1 cellular context compared by ENCODE assay signal in genomic region chr17:82346342-82347300, GRCh38.
A peak's percentile ranks its signal among the peaks of the same experiment; 100 is the strongest.
TF ChIP-seq lines count a peak whose summit lies in the region.

No MANE protein-coding gene starts in this region.

TF ChIP-seq in HepG2, 621 proteins besides CTCF, POLR2A, EP300 and RAD21 (continued from another document and continues in another):
- TF ChIP-seq ZNF362 (CRISPR knock-in tag; IDR thresholded peaks at IDR 0.05; ENCODE audit: borderline replicate concordance), result peak; percentile 67; the same call in 1 of the 2 replicates
- TF ChIP-seq RFXANK (CRISPR knock-in tag; IDR thresholded peaks at IDR 0.05), result 0 out of 2 replicates have a peak, but pooled peaks have one; percentile 32
- peak; percentile 76 for TF ChIP-seq ASH2L (IDR thresholded peaks at IDR 0.05; ENCODE audit: insufficient read length, low read depth, low read length)
- no peak for TF ChIP-seq SRF (IDR thresholded peaks at IDR 0.05; ENCODE audit: low read depth, low read length)
- TF ChIP-seq ZNF207 (IDR thresholded peaks at IDR 0.05; ENCODE audit: borderline replicate concordance), result no peak
- no peak for TF ChIP-seq ATF6 (CRISPR knock-in tag; conservative IDR thresholded peaks at IDR 0.05)
- peak; percentile 100 for TF ChIP-seq SOX13 (IDR thresholded peaks at IDR 0.05)
- TF ChIP-seq SOX13 (CRISPR knock-in tag; conservative IDR thresholded peaks at IDR 0.05 in 1 of 2, IDR thresholded peaks at IDR 0.05 in 1 of 2), result peak in 1 of 2 experiments; percentile 100; a peak in 2 of 4 replicates
- TF ChIP-seq ZHX2 (IDR thresholded peaks at IDR 0.05; ENCODE audit: low read depth), result peak; percentile 84
- TF ChIP-seq ZHX2 (CRISPR knock-in tag; IDR thresholded peaks at IDR 0.05; ENCODE audit: borderline replicate concordance), result 0 out of 2 replicates have a peak, but pooled peaks have one; percentile 40
- no peak; the same call in 1 of the 2 replicates for TF ChIP-seq ARNT2 (CRISPR knock-in tag; IDR thresholded peaks at IDR 0.05; ENCODE audit: low read depth)
- no peak for TF ChIP-seq EZH2 (conservative IDR thresholded peaks at IDR 0.05; ENCODE audit: low read depth, low read length)
- TF ChIP-seq SP5 (CRISPR knock-in tag; IDR thresholded peaks at IDR 0.05; ENCODE audit: borderline replicate concordance, low read depth), result peak; percentile 96
- peak; percentile 74; the same call in 1 of the 2 replicates for TF ChIP-seq KLF9 (CRISPR knock-in tag; IDR thresholded peaks at IDR 0.05; ENCODE audit: low read depth)
- TF ChIP-seq ESRRA (CRISPR knock-in tag; IDR thresholded peaks at IDR 0.05; ENCODE audit: low read depth), result peak; percentile 95
- peak; percentile 49; the same call in 1 of the 2 replicates for TF ChIP-seq ZMYM3 (CRISPR knock-in tag; IDR thresholded peaks at IDR 0.05)
- TF ChIP-seq DNMT3B (CRISPR knock-in tag; conservative IDR thresholded peaks at IDR 0.05), result peak; percentile 97; the same call in 1 of the 2 replicates
- TF ChIP-seq GFI1 (CRISPR knock-in tag; IDR thresholded peaks at IDR 0.05; ENCODE audit: borderline replicate concordance), result peak; percentile 83; the same call in 1 of the 2 replicates
- no peak for TF ChIP-seq KDM5A (IDR thresholded peaks at IDR 0.05; ENCODE audit: borderline replicate concordance, low read length)
- peak; percentile 65 for TF ChIP-seq KAT7 (CRISPR knock-in tag; IDR thresholded peaks at IDR 0.05; ENCODE audit: borderline replicate concordance)
- TF ChIP-seq ZFP1 (CRISPR knock-in tag; IDR thresholded peaks at IDR 0.05), result peak; percentile 98
- peak; percentile 51; the same call in 1 of the 2 replicates for TF ChIP-seq NFKB2 (CRISPR knock-in tag; IDR thresholded peaks at IDR 0.05; ENCODE audit: borderline replicate concordance)
- peak; percentile 95 for TF ChIP-seq HDAC1 (CRISPR knock-in tag; IDR thresholded peaks at IDR 0.05)
- TF ChIP-seq SMARCE1 (IDR thresholded peaks at IDR 0.05; ENCODE audit: borderline replicate concordance), result no peak
- peak; percentile 77 for TF ChIP-seq CREB1 (IDR thresholded peaks at IDR 0.05)
- TF ChIP-seq CREB1 (CRISPR knock-in tag; IDR thresholded peaks at IDR 0.05), result peak; percentile 88
- peak; percentile 82; the same call in 1 of the 2 replicates for TF ChIP-seq ZNF800 (CRISPR knock-in tag; IDR thresholded peaks at IDR 0.05)
- no peak; the same call in 1 of the 2 replicates for TF ChIP-seq ZNF543 (CRISPR knock-in tag; IDR thresholded peaks at IDR 0.05)
- no peak for TF ChIP-seq JDP2 (CRISPR knock-in tag; IDR thresholded peaks at IDR 0.05; ENCODE audit: borderline replicate concordance)
- peak; percentile 88 for TF ChIP-seq SNAPC4 (CRISPR knock-in tag; IDR thresholded peaks at IDR 0.05)
- TF ChIP-seq MIER2 (CRISPR knock-in tag; IDR thresholded peaks at IDR 0.05), result peak; percentile 85; the same call in 1 of the 2 replicates
- TF ChIP-seq ZNF33B (CRISPR knock-in tag; IDR thresholded peaks at IDR 0.05), result no peak
- peak; percentile 98 for TF ChIP-seq MED8 (CRISPR knock-in tag; IDR thresholded peaks at IDR 0.05; ENCODE audit: insufficient replicate concordance)
- no peak for TF ChIP-seq SRSF1 (optimal IDR thresholded peaks at IDR 0.05; ENCODE audit: low read depth, low read length)
- TF ChIP-seq IRX3 (CRISPR knock-in tag; IDR thresholded peaks at IDR 0.05; ENCODE audit: borderline replicate concordance, low read depth), result no peak; the same call in 1 of the 2 replicates
- TF ChIP-seq ZNF276 (CRISPR knock-in tag; IDR thresholded peaks at IDR 0.05; ENCODE audit: low read depth), result no peak
- no peak for TF ChIP-seq TRIM22 (IDR thresholded peaks at IDR 0.05)
- TF ChIP-seq CBX5 (CRISPR knock-in tag; IDR thresholded peaks at IDR 0.05; ENCODE audit: borderline replicate concordance), result peak; percentile 92; the same call in 1 of the 2 replicates
- no peak for TF ChIP-seq RBM22 (optimal IDR thresholded peaks at IDR 0.05; ENCODE audit: low read length)
- TF ChIP-seq PAX8 (CRISPR knock-in tag; IDR thresholded peaks at IDR 0.05; ENCODE audit: borderline replicate concordance), result peak; percentile 73; the same call in 1 of the 2 replicates
- 0 out of 2 replicates have a peak, but pooled peaks have one; percentile 28 for TF ChIP-seq SNAPC2 (CRISPR knock-in tag; IDR thresholded peaks at IDR 0.05)
- peak; percentile 99 for TF ChIP-seq HDAC2 (CRISPR knock-in tag; IDR thresholded peaks at IDR 0.05)
